ENCODE assay signal across 25 cellular contexts in genomic region chr14:22098435-22098834, GRCh38.
DNase-seq lines count a peak whose midpoint lies in the region; ATAC-seq and TF ChIP-seq lines count a peak whose summit lies in the region.
"Had no signal": no experiment of that assay in that cellular context is flagged by ENCODE, and none has a peak within 500 bp of the region (broad histone marks: within the 10 kb centered on the region; RNA-seq: fewer than 3 reads in every experiment).

No MANE protein-coding gene starts in this region.

- peak overlapping the region; percentile 71 for H3K4me2 ChIP-seq in Loucy (ENCODE audit: low read depth, low read length, poor library complexity, severe bottlenecking)
- H3K4me2 ChIP-seq: BLaER1 had no signal

- no peak for DNase-seq in activated CD4-positive, alpha-beta T cell treated with anti-CD3 and anti-CD28 coated beads, Interleukin-2, amount 10 ng/mL, durations not matched to agents 7 days and 5 days
- DNase-seq in activated CD4-positive, alpha-beta T cell treated with anti-CD3 and anti-CD28 coated beads for 4 hours = no peak
- no peak for DNase-seq in activated naive CD8-positive, alpha-beta T cell treated with anti-CD3 and anti-CD28 coated beads for 36 hours
- no peak for DNase-seq in stimulated activated naive CD8-positive, alpha-beta T cell treated with anti-CD3 and anti-CD28 coated beads, Interleukin-15, amount 100 ng/mL, for 72 hours
- no peak for DNase-seq in NCI-H1436 (lab: John Stamatoyannopoulos, UW)
- no peak for DNase-seq in sciatic nerve (ENCODE audit: low spot score)
- DNase-seq: activated B cell treated with CpG ODN at 0.5 μM for 24 hours; activated gamma-delta T cell; central memory CD4-positive, alpha-beta T cell; H7; heart left ventricle; left cardiac atrium; MG63; NCI-H1436 treated with DMSO at 0.1 percent for 48 hours; NCI-H510A; psoas muscle; small intestine; stimulated activated CD4-positive, alpha-beta T cell treated with anti-CD3 and anti-CD28 coated beads, Interleukin-2, amount 100 ng/mL, for 24 hours; T1000; tibial artery had no signal

- H3K27me3 Mint-ChIP-seq in activated CD4-positive, alpha-beta T cell treated with anti-CD3 and anti-CD28 coated beads, Interleukin-2, amount 10 ng/mL, durations not matched to agents 7 days and 5 days = no peaks in the 10 kb centered on the region
- H3K27me3 Mint-ChIP-seq in activated naive CD8-positive, alpha-beta T cell treated with anti-CD3 and anti-CD28 coated beads for 36 hours = no peaks in the 10 kb centered on the region
- no peaks in the 10 kb centered on the region for H3K27me3 Mint-ChIP-seq in stimulated activated naive CD8-positive, alpha-beta T cell treated with anti-CD3 and anti-CD28 coated beads, Interleukin-15, amount 100 ng/mL, for 72 hours

- H3K9ac ChIP-seq in Loucy (ENCODE audit: low read depth, low read length, poor library complexity, severe bottlenecking) = no peak overlapping the region
- H3K9ac ChIP-seq: BLaER1 had no signal

- peaks cover 55% of the 10 kb centered on the region for H3K4me1 ChIP-seq in Loucy (ENCODE audit: insufficient read depth, low read length, poor library complexity, severe bottlenecking)
- H3K4me1 ChIP-seq: BLaER1, psoas muscle, tibial artery had no signal

- no peak for TF ChIP-seq CTCF in Loucy (conservative IDR thresholded peaks at IDR 0.05; ENCODE audit: low read length)

- H3K4me3 Mint-ChIP-seq in activated CD4-positive, alpha-beta T cell treated with anti-CD3 and anti-CD28 coated beads, Interleukin-2, amount 10 ng/mL, durations not matched to agents 7 days and 5 days = peak overlapping the region; percentile 45
- peak overlapping the region; percentile 32 for H3K4me3 Mint-ChIP-seq in activated naive CD8-positive, alpha-beta T cell treated with anti-CD3 and anti-CD28 coated beads for 36 hours
- H3K4me3 Mint-ChIP-seq in stimulated activated naive CD8-positive, alpha-beta T cell treated with anti-CD3 and anti-CD28 coated beads, Interleukin-15, amount 100 ng/mL, for 72 hours = peak overlapping the region; percentile 8 to 26
- H3K4me3 Mint-ChIP-seq: activated B cell treated with CpG ODN at 0.5 μM for 24 hours; IgD-negative memory B cell; stimulated activated effector memory CD8-positive, alpha-beta T cell treated with anti-CD3 and anti-CD28 coated beads, Interleukin-12 subunit alpha, Interleukin-12 subunit beta, amount 100 ng/mL, for 72 hours had no signal

- no peaks in the 10 kb centered on the region for H3K36me3 ChIP-seq in Loucy (ENCODE audit: insufficient read depth, low read length)
- H3K36me3 ChIP-seq: BLaER1, heart left ventricle, MG63, tibial artery had no signal

- H3F3A ChIP-seq in Loucy (ENCODE audit: low read depth) = no peaks in the 10 kb centered on the region

- peak overlapping the region; percentile 47 for H3K4me3 ChIP-seq in Loucy (ENCODE audit: low read length, poor library complexity, severe bottlenecking)
- H3K4me3 ChIP-seq: BLaER1, heart left ventricle, MG63, psoas muscle, tibial artery had no signal

- CTCF ChIA-PET in activated CD4-positive, alpha-beta T cell treated with anti-CD3 and anti-CD28 coated beads, Interleukin-2, amount 10 ng/mL, durations not matched to agents 7 days and 5 days (lab: Charles Lee) = interaction anchor here (0.8 to 1.0 kb wide), 2 partner anchors 9 to 555 kb away, joined by 3 read pairs; no protein-coding TSS in a partner anchor

- no peak for ATAC-seq in stimulated activated naive CD8-positive, alpha-beta T cell treated with anti-CD3 and anti-CD28 coated beads, Interleukin-15, amount 100 ng/mL, for 72 hours
- ATAC-seq in sciatic nerve = no peak
- no peak for ATAC-seq in GM19328 (IDR thresholded peaks at IDR 0.05; ENCODE audit: unreplicated experiment)
- ATAC-seq: heart left ventricle; left cardiac atrium; psoas muscle; stimulated activated effector memory CD8-positive, alpha-beta T cell treated with anti-CD3 and anti-CD28 coated beads, Interleukin-12 subunit alpha, Interleukin-12 subunit beta, amount 100 ng/mL, for 72 hours had no signal

- H2AFZ ChIP-seq in Loucy (ENCODE audit: low read length) = no peak overlapping the region

- peaks cover 63% of the 10 kb centered on the region for H3K4me1 Mint-ChIP-seq in activated CD4-positive, alpha-beta T cell treated with anti-CD3 and anti-CD28 coated beads, Interleukin-2, amount 10 ng/mL, durations not matched to agents 7 days and 5 days
- H3K4me1 Mint-ChIP-seq in activated naive CD8-positive, alpha-beta T cell treated with anti-CD3 and anti-CD28 coated beads for 36 hours = peaks cover 31% of the 10 kb centered on the region
- peaks cover 40% of the 10 kb centered on the region for H3K4me1 Mint-ChIP-seq in stimulated activated naive CD8-positive, alpha-beta T cell treated with anti-CD3 and anti-CD28 coated beads, Interleukin-15, amount 100 ng/mL, for 72 hours
- H3K4me1 Mint-ChIP-seq: activated B cell treated with CpG ODN at 0.5 μM for 24 hours; stimulated activated effector memory CD8-positive, alpha-beta T cell treated with anti-CD3 and anti-CD28 coated beads, Interleukin-12 subunit alpha, Interleukin-12 subunit beta, amount 100 ng/mL, for 72 hours had no signal

- POLR2A ChIA-PET in activated CD4-positive, alpha-beta T cell treated with anti-CD3 and anti-CD28 coated beads, Interleukin-2, amount 10 ng/mL, durations not matched to agents 7 days and 5 days (lab: Charles Lee) = no interaction called here

- intact Hi-C loops in sciatic nerve (cut with DNase I) = no loop called here

- H3K9me3 Mint-ChIP-seq in activated CD4-positive, alpha-beta T cell treated with anti-CD3 and anti-CD28 coated beads, Interleukin-2, amount 10 ng/mL, durations not matched to agents 7 days and 5 days = no peaks in the 10 kb centered on the region
- H3K9me3 Mint-ChIP-seq in activated naive CD8-positive, alpha-beta T cell treated with anti-CD3 and anti-CD28 coated beads for 36 hours = no peaks in the 10 kb centered on the region
- no peaks in the 10 kb centered on the region for H3K9me3 Mint-ChIP-seq in stimulated activated naive CD8-positive, alpha-beta T cell treated with anti-CD3 and anti-CD28 coated beads, Interleukin-15, amount 100 ng/mL, for 72 hours
- H3K9me3 Mint-ChIP-seq: IgD-negative memory B cell; stimulated activated effector memory CD8-positive, alpha-beta T cell treated with anti-CD3 and anti-CD28 coated beads, Interleukin-12 subunit alpha, Interleukin-12 subunit beta, amount 100 ng/mL, for 72 hours had no signal

- H3K9me2 ChIP-seq in Loucy (replicated peaks; ENCODE audit: low read depth, low read length) = no peaks in the 10 kb centered on the region

- peak overlapping the region; percentile 95 for H3K27ac Mint-ChIP-seq in activated CD4-positive, alpha-beta T cell treated with anti-CD3 and anti-CD28 coated beads, Interleukin-2, amount 10 ng/mL, durations not matched to agents 7 days and 5 days
- H3K27ac Mint-ChIP-seq in activated naive CD8-positive, alpha-beta T cell treated with anti-CD3 and anti-CD28 coated beads for 36 hours = peak overlapping the region; percentile 92
- H3K27ac Mint-ChIP-seq in stimulated activated naive CD8-positive, alpha-beta T cell treated with anti-CD3 and anti-CD28 coated beads, Interleukin-15, amount 100 ng/mL, for 72 hours = peak overlapping the region; percentile 34 to 52
- H3K27ac Mint-ChIP-seq: activated B cell treated with CpG ODN at 0.5 μM for 24 hours; IgD-negative memory B cell; stimulated activated effector memory CD8-positive, alpha-beta T cell treated with anti-CD3 and anti-CD28 coated beads, Interleukin-12 subunit alpha, Interleukin-12 subunit beta, amount 100 ng/mL, for 72 hours had no signal

- H3K36me3 Mint-ChIP-seq in activated CD4-positive, alpha-beta T cell treated with anti-CD3 and anti-CD28 coated beads, Interleukin-2, amount 10 ng/mL, durations not matched to agents 7 days and 5 days (ENCODE audit: low read depth) = no peaks in the 10 kb centered on the region
- no peaks in the 10 kb centered on the region for H3K36me3 Mint-ChIP-seq in activated naive CD8-positive, alpha-beta T cell treated with anti-CD3 and anti-CD28 coated beads for 36 hours
- H3K36me3 Mint-ChIP-seq: IgD-negative memory B cell had no signal

- H3K27me3 ChIP-seq in Loucy (ENCODE audit: insufficient read depth, low read length, poor library complexity, severe bottlenecking) = no peaks in the 10 kb centered on the region
- H3K27me3 ChIP-seq: heart left ventricle, MG63, tibial artery had no signal

- no peaks in the 10 kb centered on the region for H4K20me1 ChIP-seq in Loucy (ENCODE audit: insufficient read depth, low read length, poor library complexity, severe bottlenecking)
- H4K20me1 ChIP-seq: BLaER1 had no signal

- H3K9me3 ChIP-seq in Loucy (ENCODE audit: insufficient read depth, low read depth, low read length) = no peaks in the 10 kb centered on the region
- H3K9me3 ChIP-seq: BLaER1, heart left ventricle, MG63, psoas muscle, tibial artery had no signal

- no peaks in the 10 kb centered on the region for H3K79me2 ChIP-seq in Loucy (ENCODE audit: insufficient read depth, low read length)

Comparison
In these comparisons a context has a peak if more than half of its experiments do, and no peak if none do; other contexts are left out.
1. H3K27ac Mint-ChIP-seq: peak in every context shown above with its lines; median percentile 95 in activated CD4-positive, alpha-beta T cell treated with anti-CD3 and anti-CD28 coated beads, Interleukin-2, amount 10 ng/mL, durations not matched to agents 7 days and 5 days; 92 in activated naive CD8-positive, alpha-beta T cell treated with anti-CD3 and anti-CD28 coated beads for 36 hours; 43 in stimulated activated naive CD8-positive, alpha-beta T cell treated with anti-CD3 and anti-CD28 coated beads, Interleukin-15, amount 100 ng/mL, for 72 hours.